In genomic region chr19:3538965-3539742, GRCh38 we compare ENCODE assay signal across 11 cellular contexts. TPM values are rescaled to one million over a fixed set of nuclear protein-coding genes. Genes with fewer than 3 reads are reported as not detected.
A peak's percentile ranks its signal among the peaks of the same experiment; 100 is the strongest.
DNase-seq lines count a peak whose midpoint lies in the region; ATAC-seq and TF ChIP-seq lines count a peak whose summit lies in the region.
"Had no signal": no experiment of that assay in that cellular context is flagged by ENCODE, and none has a peak within 500 bp of the region (broad histone marks: within the 10 kb centered on the region; RNA-seq: fewer than 3 reads in every experiment).

Gene TEKTIP1, plus strand, starts transcription at chr19:3539174. Its CDS starts 4 bp downstream, at chr19:3539178.

- H3K27ac ChIP-seq in upper lobe of right lung, result no peak within 1 kb of the TSS
- H3K27ac ChIP-seq: C4-2B had no signal

- H3K4me1 Mint-ChIP-seq in activated naive CD8-positive, alpha-beta T cell treated with anti-CD3 and anti-CD28 coated beads, Interleukin-2, amount 10 ng/mL, durations not matched to agents 7 days and 5 days, result peaks cover 1% of the 10 kb centered on the region
- no peaks in the 10 kb centered on the region for H3K4me1 Mint-ChIP-seq in activated naive CD8-positive, alpha-beta T cell treated with anti-CD3 and anti-CD28 coated beads for 36 hours

- no peaks in the 10 kb centered on the region for H3K9me3 Mint-ChIP-seq in activated naive CD8-positive, alpha-beta T cell treated with anti-CD3 and anti-CD28 coated beads, Interleukin-2, amount 10 ng/mL, durations not matched to agents 7 days and 5 days
- no peaks in the 10 kb centered on the region for H3K9me3 Mint-ChIP-seq in activated naive CD8-positive, alpha-beta T cell treated with anti-CD3 and anti-CD28 coated beads for 36 hours

- ATAC-seq in activated naive CD8-positive, alpha-beta T cell treated with anti-CD3 and anti-CD28 coated beads, Interleukin-2, amount 10 ng/mL, durations not matched to agents 7 days and 5 days (ENCODE audit: low read depth), result no peak
- ATAC-seq in upper lobe of right lung, result no peak
- ATAC-seq in GM18861 (IDR thresholded peaks at IDR 0.05; ENCODE audit: unreplicated experiment), result no peak

- peaks cover 13% of the 10 kb centered on the region for H3K36me3 Mint-ChIP-seq in activated naive CD8-positive, alpha-beta T cell treated with anti-CD3 and anti-CD28 coated beads, Interleukin-2, amount 10 ng/mL, durations not matched to agents 7 days and 5 days
- peaks cover 10% of the 10 kb centered on the region for H3K36me3 Mint-ChIP-seq in activated naive CD8-positive, alpha-beta T cell treated with anti-CD3 and anti-CD28 coated beads for 36 hours

- in situ Hi-C loops in SK-MEL-5 (cut with HindIII; ENCODE audit: low pct_unique_long_range_greater_than_20kb, low sequenced_read_pairs), result no loop called here

- POLR2A ChIA-PET in activated naive CD8-positive, alpha-beta T cell treated with anti-CD3 and anti-CD28 coated beads, Interleukin-2, amount 10 ng/mL, durations not matched to agents 7 days and 5 days (lab: Charles Lee), result no interaction called here

- intact Hi-C loops in upper lobe of right lung (cut with DNase I), result no loop called here

- no peak within 1 kb of the TSS for H3K4me3 Mint-ChIP-seq in activated naive CD8-positive, alpha-beta T cell treated with anti-CD3 and anti-CD28 coated beads, Interleukin-2, amount 10 ng/mL, durations not matched to agents 7 days and 5 days
- no peak within 1 kb of the TSS for H3K4me3 Mint-ChIP-seq in activated naive CD8-positive, alpha-beta T cell treated with anti-CD3 and anti-CD28 coated beads for 36 hours

- DNase-seq in activated naive CD8-positive, alpha-beta T cell treated with anti-CD3 and anti-CD28 coated beads, Interleukin-2, amount 10 ng/mL, durations not matched to agents 7 days and 5 days, result no peak
- DNase-seq in activated naive CD8-positive, alpha-beta T cell treated with anti-CD3 and anti-CD28 coated beads for 36 hours, result no peak
- peak; percentile 81 for DNase-seq in SK-MEL-5 (ENCODE audit: low read depth, low spot score)
- DNase-seq in islet precursor cell, result peak; percentile 71
- DNase-seq in upper lobe of right lung, result peak; percentile 58
- DNase-seq in stimulated activated CD4-positive, alpha-beta T cell treated with anti-CD3 and anti-CD28 coated beads, Interleukin-15, amount 100 ng/mL, for 24 hours, result no peak
- DNase-seq in DMS153 (lab: John Stamatoyannopoulos, UW), result no peak
- DNase-seq: NCI-H345 had no signal

- peaks cover 25% of the 10 kb centered on the region for H3K36me3 ChIP-seq in upper lobe of right lung

- no peaks in the 10 kb centered on the region for H3K4me1 ChIP-seq in upper lobe of right lung

- H3K27ac Mint-ChIP-seq in activated naive CD8-positive, alpha-beta T cell treated with anti-CD3 and anti-CD28 coated beads, Interleukin-2, amount 10 ng/mL, durations not matched to agents 7 days and 5 days, result no peak within 1 kb of the TSS
- no peak within 1 kb of the TSS for H3K27ac Mint-ChIP-seq in activated naive CD8-positive, alpha-beta T cell treated with anti-CD3 and anti-CD28 coated beads for 36 hours

- no peaks in the 10 kb centered on the region for H3K27me3 ChIP-seq in upper lobe of right lung
- H3K27me3 ChIP-seq: breast epithelium had no signal

- no peaks in the 10 kb centered on the region for H3K27me3 Mint-ChIP-seq in activated naive CD8-positive, alpha-beta T cell treated with anti-CD3 and anti-CD28 coated beads, Interleukin-2, amount 10 ng/mL, durations not matched to agents 7 days and 5 days
- H3K27me3 Mint-ChIP-seq in activated naive CD8-positive, alpha-beta T cell treated with anti-CD3 and anti-CD28 coated beads for 36 hours, result no peaks in the 10 kb centered on the region

- H3K9me3 ChIP-seq in upper lobe of right lung, result no peaks in the 10 kb centered on the region
- H3K9me3 ChIP-seq: breast epithelium had no signal

- H3K4me3 ChIP-seq in upper lobe of right lung, result no peak within 1 kb of the TSS
- H3K4me3 ChIP-seq: breast epithelium had no signal

- TF ChIP-seq CTCF in upper lobe of right lung (IDR thresholded peaks at IDR 0.05), result no peak

RNA-seq across cellular contexts. Expression of gene TEKTIP1, which starts in this region (rescaled TPM):
- total RNA-seq in activated naive CD8-positive, alpha-beta T cell treated with anti-CD3 and anti-CD28 coated beads, Interleukin-2, amount 10 ng/mL, durations not matched to agents 7 days and 5 days, result 10 to 100 TPM; 11.4 to 13.9 TPM
- total RNA-seq in activated naive CD8-positive, alpha-beta T cell treated with anti-CD3 and anti-CD28 coated beads for 36 hours, result 1 to 10 TPM; 1.2 to 2.2 TPM
- total RNA-seq in SK-MEL-5 (2014; rRNA removed; shearing (Covaris generic)), result not detected in 2 replicates
- not detected in 2 replicates for polyA plus RNA-seq in SK-MEL-5 (2015; cell fraction: cytosol; rRNA removed)
- polyA plus RNA-seq in SK-MEL-5 (2015; cell fraction: nucleus; rRNA removed), result not detected in 2 replicates
- total RNA-seq in upper lobe of right lung, result 3.2 TPM

Comparison
In these comparisons a context has a peak if more than half of its experiments do, and no peak if none do; other contexts are left out.
1. Peak in DNase-seq in SK-MEL-5; RNA of the gene not detected or under 1 TPM.
2. DNase-seq: peak in islet precursor cell (single experiment) and upper lobe of right lung (single experiment); none in activated naive CD8-positive, alpha-beta T cell treated with anti-CD3 and anti-CD28 coated beads, Interleukin-2, amount 10 ng/mL, durations not matched to agents 7 days and 5 days (single experiment), activated naive CD8-positive, alpha-beta T cell treated with anti-CD3 and anti-CD28 coated beads for 36 hours (single experiment), stimulated activated CD4-positive, alpha-beta T cell treated with anti-CD3 and anti-CD28 coated beads, Interleukin-15, amount 100 ng/mL, for 24 hours (single experiment) and DMS153 (single experiment).